26 cellular contexts compared by ENCODE assay signal in the genomic region with DNA sequence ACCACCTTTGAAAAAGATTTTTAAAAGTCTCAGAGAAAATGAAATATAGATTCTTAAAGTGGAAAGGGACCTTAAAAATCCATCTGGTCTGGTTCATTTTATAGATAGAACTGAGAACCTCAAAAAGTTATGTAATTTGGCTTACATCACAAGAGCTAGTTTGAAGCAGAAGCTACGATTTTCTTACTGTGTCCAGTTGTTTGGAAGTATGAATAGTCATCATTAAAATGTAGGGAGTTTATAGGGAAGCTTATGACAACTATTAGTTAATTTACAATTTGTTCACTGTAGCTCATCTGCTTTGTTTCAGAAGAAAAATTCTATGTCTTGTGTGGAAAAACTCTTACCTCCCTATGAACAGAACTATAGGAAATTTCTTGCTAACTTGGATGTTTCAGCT. TPM values are rescaled to one million over a fixed set of nuclear protein-coding genes. Genes with fewer than 3 reads are reported as not detected.
DNase-seq lines count a peak whose midpoint lies in the region; ATAC-seq, FAIRE-seq and TF ChIP-seq lines count a peak whose summit lies in the region.
"Had no signal": no experiment of that assay in that cellular context is flagged by ENCODE, and none has a peak within 500 bp of the region (broad histone marks: within the 10 kb centered on the region; RNA-seq: fewer than 3 reads in every experiment).

No MANE protein-coding gene starts in this region.

- no peak overlapping the region for H4K91ac ChIP-seq in IMR-90 (ENCODE audit: insufficient read depth, low read depth, low read length)

- peaks cover 14% of the 10 kb centered on the region for H3K9me1 ChIP-seq in IMR-90 (ENCODE audit: insufficient read depth, low read length)
- H3K9me1 ChIP-seq in endothelial cell of umbilical vein (replicated peaks; ENCODE audit: control insufficient read depth, extremely low read depth, insufficient read depth, low read length) = no peaks in the 10 kb centered on the region

- no peak overlapping the region for H3K4ac ChIP-seq in IMR-90 (ENCODE audit: low read depth, low read length)

- H4K5ac ChIP-seq in IMR-90 (ENCODE audit: low read depth, low read length) = no peak overlapping the region

- H3K27ac ChIP-seq in IMR-90 (ENCODE audit: insufficient read depth, low read length) = no peak overlapping the region
- no peak overlapping the region for H3K27ac ChIP-seq in endothelial cell of umbilical vein (ENCODE audit: insufficient read depth, low read depth, low read length)
- H3K27ac ChIP-seq in neutrophil = peak overlapping the region; percentile 38
- H3K27ac ChIP-seq in right atrium auricular region = no peak overlapping the region
- H3K27ac ChIP-seq: esophagus squamous epithelium, right lobe of liver had no signal

- no peak overlapping the region for H3K23ac ChIP-seq in IMR-90 (ENCODE audit: low read depth, low read length)

- H2BK120ac ChIP-seq in IMR-90 (ENCODE audit: low read depth, low read length) = no peak overlapping the region

- in situ Hi-C loops in IMR-90 (cut with MboI; ENCODE audit: low sequenced_read_pairs) = loop anchor here (25.0 kb wide), 1 partner anchor 466 kb away; no protein-coding TSS in a partner anchor

- no peak overlapping the region for H2BK20ac ChIP-seq in IMR-90 (ENCODE audit: low read depth, low read length)

- no peak overlapping the region for H4K8ac ChIP-seq in IMR-90 (ENCODE audit: low read depth in 2 of 2, low read length in 2 of 2)

- BruUV-seq in IMR-90 (replicated peaks; lab: Mats Ljungman, UMichigan) (no TSS peak), endothelial cell of umbilical vein (replicated peaks; lab: Mats Ljungman, UMichigan) (no TSS peak)

- H3K18ac ChIP-seq in IMR-90 (ENCODE audit: low read depth, low read length) = no peak overlapping the region

- peak; percentile 22 to 23 for DNase-seq in AML-193 (lab: John Stamatoyannopoulos, UW)
- DNase-seq in IMR-90 = peak; percentile 17
- no peak for DNase-seq in endothelial cell of umbilical vein (ENCODE audit: low read depth, low spot score)
- no peak for DNase-seq in head of caudate nucleus
- DNase-seq in right atrium auricular region (ENCODE audit: low spot score) = no peak
- DNase-seq in hepatic stellate cell (ENCODE audit: low spot score) = no peak
- DNase-seq: activated CD4-positive, alpha-beta T cell treated with anti-CD3 and anti-CD28 coated beads, Interleukin-2, amount 50 U/mL, for 4 hours; activated CD4-positive, CD25-positive, alpha-beta regulatory T cell; activated naive CD4-positive, alpha-beta T cell treated with anti-CD3 and anti-CD28 coated beads, Interleukin-2, amount 50 U/mL, for 16 hours; caudate nucleus; cortex of kidney; endodermal cell; esophagus squamous epithelium; kidney glomerular epithelial cell; NCI-H1105; NCI-H187 treated with DMSO at 0.1 percent for 48 hours; NCI-H526 treated with DMSO at 0.1 percent for 48 hours; nephron progenitor cell; right lobe of liver; stimulated activated CD4-positive, alpha-beta T cell treated with anti-CD3 and anti-CD28 coated beads, Interleukin-4, amount 100 ng/mL, for 4 hours had no signal

- H2AK9ac ChIP-seq in IMR-90 (replicated peaks; ENCODE audit: low read depth, low read length, poor library complexity) = no peak overlapping the region

- peaks cover 6% of the 10 kb centered on the region for H3K4me1 ChIP-seq in IMR-90 (ENCODE audit: control insufficient read depth, insufficient read depth, low read length)
- no peaks in the 10 kb centered on the region for H3K4me1 ChIP-seq in endothelial cell of umbilical vein (ENCODE audit: control insufficient read depth, extremely low read depth, insufficient read depth, low read length)
- peaks cover 23 to 30% of the 10 kb centered on the region in 2 experiments for H3K4me1 ChIP-seq in neutrophil (ENCODE audit: control insufficient read depth in 1 of 2, insufficient read depth in 1 of 2, low read depth in 1 of 2, low read length in 1 of 2)
- H3K4me1 ChIP-seq in right atrium auricular region = peaks cover 0 to 42% of the 10 kb centered on the region in 2 donors

- H2AFZ ChIP-seq in IMR-90 (replicated peaks; ENCODE audit: low read length, poor library complexity) (no peak overlapping the region), endothelial cell of umbilical vein (ENCODE audit: low read depth, low read length) (no peak overlapping the region)

- no peak overlapping the region for H3K9ac ChIP-seq in IMR-90 (ENCODE audit: low read depth, low read length)
- H3K9ac ChIP-seq in endothelial cell of umbilical vein (replicated peaks; ENCODE audit: extremely low read depth, insufficient read depth, low read length) = no peak overlapping the region

- peak; percentile 64 for FAIRE-seq in endothelial cell of umbilical vein (lab: Jason Lieb, UNC)
- FAIRE-seq: astrocyte, GM12878 had no signal

- peaks cover 4 to 64% of the 10 kb centered on the region in 2 experiments for H3K79me1 ChIP-seq in IMR-90 (ENCODE audit: low read depth in 1 of 2, low read length in 2 of 2)

- no peak for ATAC-seq in IMR-90 (ENCODE audit: low read depth)
- no peak for ATAC-seq in GM19035 (IDR thresholded peaks at IDR 0.05; ENCODE audit: unreplicated experiment)
- ATAC-seq: GM12878; right lobe of liver; stimulated activated memory B cell treated with anti-CD40 and anti-IgM and Interleukin-4, amounts not matched to agents 10 μg/mL and 1 μg/mL and 100 μg/mL, for 72 hours had no signal

- no peaks in the 10 kb centered on the region for H3K36me3 ChIP-seq in IMR-90 (ENCODE audit: control insufficient read depth, insufficient read depth, low read length)
- H3K36me3 ChIP-seq in endothelial cell of umbilical vein (ENCODE audit: control insufficient read depth in 2 of 2, extremely low read depth in 1 of 2, insufficient read depth in 2 of 2, low read length in 2 of 2) = no peaks in the 10 kb centered on the region
- no peaks in the 10 kb centered on the region for H3K36me3 ChIP-seq in neutrophil
- no peaks in the 10 kb centered on the region for H3K36me3 ChIP-seq in right atrium auricular region
- H3K36me3 ChIP-seq: esophagus squamous epithelium, right lobe of liver had no signal

- no peak overlapping the region for H3K14ac ChIP-seq in IMR-90 (replicated peaks; ENCODE audit: low read depth, low read length)

- no CpG with 5 or more reads among the region's 1 CpG for WGBS in IMR-90 (ENCODE audit: extremely low coverage in 2 of 2, insufficient read length in 1 of 2), 2 experiments

- POLR2A ChIA-PET in IMR-90 (lab: Charles Lee; ENCODE audit: unreplicated experiment) (no interaction called here), endothelial cell of umbilical vein (lab: Charles Lee) (no interaction called here)

- H3K79me2 ChIP-seq in endothelial cell of umbilical vein (ENCODE audit: control insufficient read depth, insufficient read depth, low read length) = peaks cover 99% of the 10 kb centered on the region

- H3K27me3 ChIP-seq in IMR-90 (ENCODE audit: control insufficient read depth, insufficient read depth, low read length) = no peaks in the 10 kb centered on the region
- H3K27me3 ChIP-seq in endothelial cell of umbilical vein (ENCODE audit: control insufficient read depth in 2 of 2, insufficient read depth in 2 of 2, low read length in 2 of 2) = no peaks in the 10 kb centered on the region
- no peaks in the 10 kb centered on the region for H3K27me3 ChIP-seq in neutrophil
- no peaks in the 10 kb centered on the region for H3K27me3 ChIP-seq in right atrium auricular region
- H3K27me3 ChIP-seq: esophagus squamous epithelium, right lobe of liver had no signal

- H4K20me1 ChIP-seq in IMR-90 (ENCODE audit: insufficient read depth, low read length) (peaks cover 97% of the 10 kb centered on the region), endothelial cell of umbilical vein (replicated peaks; ENCODE audit: control insufficient read depth, extremely low read depth, insufficient read depth, low read length) (peaks cover 31% of the 10 kb centered on the region)

- dilution Hi-C loops in IMR-90 (cut with HindIII; ENCODE audit: low sequenced_read_pairs, unreplicated experiment) = no loop called here
- dilution Hi-C loops in endothelial cell of umbilical vein (cut with MboI; ENCODE audit: extremely low pct_ligation_motif_present, low sequenced_read_pairs) = no loop called here

- H3K4me2 ChIP-seq in IMR-90 (ENCODE audit: low read depth, low read length) = no peak overlapping the region
- H3K4me2 ChIP-seq in endothelial cell of umbilical vein (ENCODE audit: insufficient read depth, low read length) = no peak overlapping the region

- no peak overlapping the region for H2BK5ac ChIP-seq in IMR-90 (ENCODE audit: low read depth, low read length, poor library complexity, severe bottlenecking)

- H3K4me3 ChIP-seq in IMR-90 (ENCODE audit: insufficient read depth, low read depth, low read length) (no peak overlapping the region), endothelial cell of umbilical vein (replicated peaks in 1 of 3; ENCODE audit: insufficient read depth in 1 of 3, low read depth in 1 of 3, low read length in 3 of 3) (no peak overlapping the region), neutrophil (ENCODE audit: low read depth in 1 of 2, low read length in 1 of 2) (no peak overlapping the region), right atrium auricular region (no peak overlapping the region)
- H3K4me3 ChIP-seq: esophagus squamous epithelium, GM12878, lung, right lobe of liver had no signal

- TF ChIP-seq POLR2A in IMR-90 (IDR thresholded peaks at IDR 0.05; ENCODE audit: low read depth, low read length) (no peak), endothelial cell of umbilical vein (IDR thresholded peaks at IDR 0.05; ENCODE audit: low read depth, low read length) (no peak)

- no peak overlapping the region for H2BK15ac ChIP-seq in IMR-90 (ENCODE audit: low read depth, low read length)

- no peaks in the 10 kb centered on the region for H3K9me3 ChIP-seq in IMR-90 (ENCODE audit: control insufficient read depth, insufficient read depth, low read length)
- no peaks in the 10 kb centered on the region for H3K9me3 ChIP-seq in endothelial cell of umbilical vein (replicated peaks; ENCODE audit: control insufficient read depth, insufficient read depth, low read length)
- no peaks in the 10 kb centered on the region for H3K9me3 ChIP-seq in neutrophil
- no peaks in the 10 kb centered on the region for H3K9me3 ChIP-seq in right atrium auricular region
- H3K9me3 ChIP-seq: esophagus squamous epithelium, right lobe of liver had no signal

- no peak for TF ChIP-seq CTCF in IMR-90 (conservative IDR thresholded peaks at IDR 0.05; ENCODE audit: low read depth, low read length)
- TF ChIP-seq CTCF in endothelial cell of umbilical vein (IDR thresholded peaks at IDR 0.05; ENCODE audit: extremely low read depth in 1 of 2, insufficient read depth in 1 of 2, low read depth in 1 of 2, low read length in 2 of 2) = no peak
- TF ChIP-seq CTCF in neutrophil (IDR thresholded peaks at IDR 0.05) = no peak
- no peak for TF ChIP-seq CTCF in right atrium auricular region (IDR thresholded peaks at IDR 0.05)

- TF ChIP-seq RAD21 in IMR-90 (IDR thresholded peaks at IDR 0.05; ENCODE audit: low read length) = no peak

- CTCF ChIA-PET in IMR-90 (lab: Yijun Ruan, JAX) = interaction anchor here (1.2 kb wide), 1 partner anchor 12 kb away, joined by 3 read pairs; no protein-coding TSS in a partner anchor
- CTCF ChIA-PET in endothelial cell of umbilical vein (lab: Charles Lee) = interaction anchor here (0.8 to 1.2 kb wide), 4 partner anchors 8 to 145 kb away, joined by 3 to 4 read pairs (median 3); no protein-coding TSS in a partner anchor

- intact Hi-C loops in IMR-90 (cut with micrococcal nuclease) (no loop called here), endothelial cell of umbilical vein (cut with micrococcal nuclease) (no loop called here), head of caudate nucleus (cut with DNase I) (no loop called here)

- no peak overlapping the region for H3K56ac ChIP-seq in IMR-90 (ENCODE audit: extremely low read depth, insufficient read depth, low read length)

- no peak overlapping the region for H2AK5ac ChIP-seq in IMR-90 (ENCODE audit: low read depth, low read length)

RNA-seq across cellular contexts. Expression of gene ZEB1, which starts 26.9 kb away (rescaled TPM):
- 108 and 139 TPM in 2 replicates for total RNA-seq in IMR-90 (2012; rRNA removed)
- 21.7 and 23.7 TPM in 2 replicates for polyA plus RNA-seq in IMR-90 (2012; rRNA removed)
- polyA plus RNA-seq in IMR-90 (2012; cell fraction: cytosol; rRNA removed) = 5.6 and 6.0 TPM in 2 replicates
- 8.5 and 80.1 TPM in 2 replicates for polyA plus RNA-seq in IMR-90 (2012; cell fraction: nucleus; rRNA removed; ENCODE audit: low replicate concordance)
- total RNA-seq in endothelial cell of umbilical vein = 117 and 130 TPM in 2 replicates
- polyA plus RNA-seq in endothelial cell of umbilical vein = 16.2 and 19.8 TPM in 2 replicates
- 25.6 and 27.9 TPM in 2 replicates for polyA plus RNA-seq in endothelial cell of umbilical vein (2011; cell fraction: cytosol; rRNA removed)
- 147 and 165 TPM in 2 replicates for polyA plus RNA-seq in endothelial cell of umbilical vein (2011; cell fraction: nucleus; rRNA removed)
- polyA plus RNA-seq in endothelial cell of umbilical vein (2012) = 70.6 and 77.6 TPM in 2 replicates
- 125 and 132 TPM in 2 replicates for polyA minus RNA-seq in endothelial cell of umbilical vein
- 8.4 TPM for polyA minus RNA-seq in endothelial cell of umbilical vein (2011; cell fraction: cytosol; rRNA and poly(A)+ RNA removed)
- 450 and 456 TPM in 2 replicates for polyA minus RNA-seq in endothelial cell of umbilical vein (2011; cell fraction: nucleus; rRNA and poly(A)+ RNA removed)
- total RNA-seq in right atrium auricular region = 10 to 100 TPM; 52.9 to 60.8 TPM

Comparison
In these comparisons a context has a peak if more than half of its experiments do, and no peak if none do; other contexts are left out.
1. DNase-seq: peak in AML-193 (2 of 2) and IMR-90 (single experiment); none in endothelial cell of umbilical vein (single experiment), head of caudate nucleus (0 of 42), right atrium auricular region (single experiment) and hepatic stellate cell (single experiment).